1 cellular context compared by ENCODE assay signal in the genomic region with DNA sequence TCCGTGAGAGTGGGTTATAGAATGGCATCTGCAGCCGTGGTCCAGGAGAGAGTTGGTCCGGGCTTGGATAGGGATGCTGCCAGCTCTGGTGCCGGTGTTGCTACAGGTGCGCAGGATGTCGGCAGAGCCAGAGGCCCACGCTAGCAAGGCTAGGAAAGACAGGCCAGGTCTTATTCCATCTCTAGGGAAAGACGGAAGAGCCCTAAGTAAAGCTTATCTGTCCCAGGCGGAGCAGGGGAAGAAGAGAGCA.
A peak's percentile ranks its signal among the peaks of the same experiment; 100 is the strongest.
TF ChIP-seq lines count a peak whose summit lies in the region.

No MANE protein-coding gene starts in this region.

TF ChIP-seq in HepG2, 621 proteins besides CTCF, POLR2A, EP300 and RAD21 (continued from another document and continues in another):
- peak; percentile 11; the same call in 1 of the 2 replicates for TF ChIP-seq ZNF619 (CRISPR knock-in tag; IDR thresholded peaks at IDR 0.05)
- TF ChIP-seq PITX1 (CRISPR knock-in tag; IDR thresholded peaks at IDR 0.05) = peak; percentile 80
- TF ChIP-seq ZNF569 (CRISPR knock-in tag; IDR thresholded peaks at IDR 0.05; ENCODE audit: borderline replicate concordance) = peak; percentile 43; the same call in 1 of the 2 replicates
- TF ChIP-seq, protein P1, sequence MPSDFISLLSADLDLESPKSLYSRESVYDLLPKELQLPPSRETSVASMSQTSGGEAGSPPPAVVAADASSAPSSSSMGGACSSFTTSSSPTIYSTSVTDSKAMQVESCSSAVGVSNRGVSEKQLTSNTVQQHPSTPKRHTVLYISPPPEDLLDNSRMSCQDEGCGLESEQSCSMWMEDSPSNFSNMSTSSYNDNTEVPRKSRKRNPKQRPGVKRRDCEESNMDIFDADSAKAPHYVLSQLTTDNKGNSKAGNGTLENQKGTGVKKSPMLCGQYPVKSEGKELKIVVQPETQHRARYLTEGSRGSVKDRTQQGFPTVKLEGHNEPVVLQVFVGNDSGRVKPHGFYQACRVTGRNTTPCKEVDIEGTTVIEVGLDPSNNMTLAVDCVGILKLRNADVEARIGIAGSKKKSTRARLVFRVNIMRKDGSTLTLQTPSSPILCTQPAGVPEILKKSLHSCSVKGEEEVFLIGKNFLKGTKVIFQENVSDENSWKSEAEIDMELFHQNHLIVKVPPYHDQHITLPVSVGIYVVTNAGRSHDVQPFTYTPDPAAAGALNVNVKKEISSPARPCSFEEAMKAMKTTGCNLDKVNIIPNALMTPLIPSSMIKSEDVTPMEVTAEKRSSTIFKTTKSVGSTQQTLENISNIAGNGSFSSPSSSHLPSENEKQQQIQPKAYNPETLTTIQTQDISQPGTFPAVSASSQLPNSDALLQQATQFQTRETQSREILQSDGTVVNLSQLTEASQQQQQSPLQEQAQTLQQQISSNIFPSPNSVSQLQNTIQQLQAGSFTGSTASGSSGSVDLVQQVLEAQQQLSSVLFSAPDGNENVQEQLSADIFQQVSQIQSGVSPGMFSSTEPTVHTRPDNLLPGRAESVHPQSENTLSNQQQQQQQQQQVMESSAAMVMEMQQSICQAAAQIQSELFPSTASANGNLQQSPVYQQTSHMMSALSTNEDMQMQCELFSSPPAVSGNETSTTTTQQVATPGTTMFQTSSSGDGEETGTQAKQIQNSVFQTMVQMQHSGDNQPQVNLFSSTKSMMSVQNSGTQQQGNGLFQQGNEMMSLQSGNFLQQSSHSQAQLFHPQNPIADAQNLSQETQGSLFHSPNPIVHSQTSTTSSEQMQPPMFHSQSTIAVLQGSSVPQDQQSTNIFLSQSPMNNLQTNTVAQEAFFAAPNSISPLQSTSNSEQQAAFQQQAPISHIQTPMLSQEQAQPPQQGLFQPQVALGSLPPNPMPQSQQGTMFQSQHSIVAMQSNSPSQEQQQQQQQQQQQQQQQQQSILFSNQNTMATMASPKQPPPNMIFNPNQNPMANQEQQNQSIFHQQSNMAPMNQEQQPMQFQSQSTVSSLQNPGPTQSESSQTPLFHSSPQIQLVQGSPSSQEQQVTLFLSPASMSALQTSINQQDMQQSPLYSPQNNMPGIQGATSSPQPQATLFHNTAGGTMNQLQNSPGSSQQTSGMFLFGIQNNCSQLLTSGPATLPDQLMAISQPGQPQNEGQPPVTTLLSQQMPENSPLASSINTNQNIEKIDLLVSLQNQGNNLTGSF (CRISPR knock-in tag; IDR thresholded peaks at IDR 0.05) = peak; percentile 62; the same call in 1 of the 2 replicates
- 0 out of 2 replicates have a peak, but pooled peaks have one; percentile 84 for TF ChIP-seq ZFP36L2 (CRISPR knock-in tag; IDR thresholded peaks at IDR 0.05)
- TF ChIP-seq ZNF607 (CRISPR knock-in tag; IDR thresholded peaks at IDR 0.05; ENCODE audit: borderline replicate concordance) = no peak
- TF ChIP-seq, protein P2, sequence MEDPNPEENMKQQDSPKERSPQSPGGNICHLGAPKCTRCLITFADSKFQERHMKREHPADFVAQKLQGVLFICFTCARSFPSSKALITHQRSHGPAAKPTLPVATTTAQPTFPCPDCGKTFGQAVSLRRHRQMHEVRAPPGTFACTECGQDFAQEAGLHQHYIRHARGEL (CRISPR knock-in tag; IDR thresholded peaks at IDR 0.05) = peak; percentile 49; the same call in 1 of the 2 replicates
- TF ChIP-seq CREM (IDR thresholded peaks at IDR 0.05) = no peak
- TF ChIP-seq CREM (CRISPR knock-in tag; IDR thresholded peaks at IDR 0.05) = 0 out of 2 replicates have a peak, but pooled peaks have one; percentile 21
- TF ChIP-seq ZNF629 (CRISPR knock-in tag; conservative IDR thresholded peaks at IDR 0.05) = no peak
- TF ChIP-seq, protein P3, sequence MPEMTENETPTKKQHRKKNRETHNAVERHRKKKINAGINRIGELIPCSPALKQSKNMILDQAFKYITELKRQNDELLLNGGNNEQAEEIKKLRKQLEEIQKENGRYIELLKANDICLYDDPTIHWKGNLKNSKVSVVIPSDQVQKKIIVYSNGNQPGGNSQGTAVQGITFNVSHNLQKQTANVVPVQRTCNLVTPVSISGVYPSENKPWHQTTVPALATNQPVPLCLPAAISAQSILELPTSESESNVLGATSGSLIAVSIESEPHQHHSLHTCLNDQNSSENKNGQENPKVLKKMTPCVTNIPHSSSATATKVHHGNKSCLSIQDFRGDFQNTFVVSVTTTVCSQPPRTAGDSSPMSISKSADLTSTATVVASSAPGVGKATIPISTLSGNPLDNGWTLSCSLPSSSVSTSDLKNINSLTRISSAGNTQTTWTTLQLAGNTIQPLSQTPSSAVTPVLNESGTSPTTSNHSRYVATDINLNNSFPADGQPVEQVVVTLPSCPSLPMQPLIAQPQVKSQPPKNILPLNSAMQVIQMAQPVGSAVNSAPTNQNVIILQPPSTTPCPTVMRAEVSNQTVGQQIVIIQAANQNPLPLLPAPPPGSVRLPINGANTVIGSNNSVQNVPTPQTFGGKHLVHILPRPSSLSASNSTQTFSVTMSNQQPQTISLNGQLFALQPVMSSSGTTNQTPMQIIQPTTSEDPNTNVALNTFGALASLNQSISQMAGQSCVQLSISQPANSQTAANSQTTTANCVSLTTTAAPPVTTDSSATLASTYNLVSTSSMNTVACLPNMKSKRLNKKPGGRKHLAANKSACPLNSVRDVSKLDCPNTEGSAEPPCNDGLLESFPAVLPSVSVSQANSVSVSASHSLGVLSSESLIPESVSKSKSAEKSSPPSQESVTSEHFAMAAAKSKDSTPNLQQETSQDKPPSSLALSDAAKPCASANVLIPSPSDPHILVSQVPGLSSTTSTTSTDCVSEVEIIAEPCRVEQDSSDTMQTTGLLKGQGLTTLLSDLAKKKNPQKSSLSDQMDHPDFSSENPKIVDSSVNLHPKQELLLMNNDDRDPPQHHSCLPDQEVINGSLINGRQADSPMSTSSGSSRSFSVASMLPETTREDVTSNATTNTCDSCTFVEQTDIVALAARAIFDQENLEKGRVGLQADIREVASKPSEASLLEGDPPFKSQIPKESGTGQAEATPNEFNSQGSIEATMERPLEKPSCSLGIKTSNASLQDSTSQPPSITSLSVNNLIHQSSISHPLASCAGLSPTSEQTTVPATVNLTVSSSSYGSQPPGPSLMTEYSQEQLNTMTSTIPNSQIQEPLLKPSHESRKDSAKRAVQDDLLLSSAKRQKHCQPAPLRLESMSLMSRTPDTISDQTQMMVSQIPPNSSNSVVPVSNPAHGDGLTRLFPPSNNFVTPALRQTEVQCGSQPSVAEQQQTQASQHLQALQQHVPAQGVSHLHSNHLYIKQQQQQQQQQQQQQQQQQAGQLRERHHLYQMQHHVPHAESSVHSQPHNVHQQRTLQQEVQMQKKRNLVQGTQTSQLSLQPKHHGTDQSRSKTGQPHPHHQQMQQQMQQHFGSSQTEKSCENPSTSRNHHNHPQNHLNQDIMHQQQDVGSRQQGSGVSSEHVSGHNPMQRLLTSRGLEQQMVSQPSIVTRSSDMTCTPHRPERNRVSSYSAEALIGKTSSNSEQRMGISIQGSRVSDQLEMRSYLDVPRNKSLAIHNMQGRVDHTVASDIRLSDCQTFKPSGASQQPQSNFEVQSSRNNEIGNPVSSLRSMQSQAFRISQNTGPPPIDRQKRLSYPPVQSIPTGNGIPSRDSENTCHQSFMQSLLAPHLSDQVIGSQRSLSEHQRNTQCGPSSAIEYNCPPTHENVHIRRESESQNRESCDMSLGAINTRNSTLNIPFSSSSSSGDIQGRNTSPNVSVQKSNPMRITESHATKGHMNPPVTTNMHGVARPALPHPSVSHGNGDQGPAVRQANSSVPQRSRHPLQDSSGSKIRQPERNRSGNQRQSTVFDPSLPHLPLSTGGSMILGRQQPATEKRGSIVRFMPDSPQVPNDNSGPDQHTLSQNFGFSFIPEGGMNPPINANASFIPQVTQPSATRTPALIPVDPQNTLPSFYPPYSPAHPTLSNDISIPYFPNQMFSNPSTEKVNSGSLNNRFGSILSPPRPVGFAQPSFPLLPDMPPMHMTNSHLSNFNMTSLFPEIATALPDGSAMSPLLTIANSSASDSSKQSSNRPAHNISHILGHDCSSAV (CRISPR knock-in tag; IDR thresholded peaks at IDR 0.05; ENCODE audit: borderline replicate concordance) = peak; percentile 34; the same call in 1 of the 2 replicates
- TF ChIP-seq SRF (IDR thresholded peaks at IDR 0.05; ENCODE audit: low read depth, low read length) = no peak
- no peak for TF ChIP-seq HES4 (CRISPR knock-in tag; IDR thresholded peaks at IDR 0.05; ENCODE audit: borderline replicate concordance)
- 0 out of 2 replicates have a peak, but pooled peaks have one; percentile 13 for TF ChIP-seq ZNF720 (CRISPR knock-in tag; IDR thresholded peaks at IDR 0.05)
- TF ChIP-seq ZNF225 (CRISPR knock-in tag; IDR thresholded peaks at IDR 0.05) = peak; percentile 74
- TF ChIP-seq ZSCAN29 (CRISPR knock-in tag; conservative IDR thresholded peaks at IDR 0.05) = 0 out of 2 replicates have a peak, but pooled peaks have one; percentile 54
- TF ChIP-seq SNAI1 (CRISPR knock-in tag; IDR thresholded peaks at IDR 0.05; ENCODE audit: borderline replicate concordance) = 0 out of 2 replicates have a peak, but pooled peaks have one; percentile 50
- 0 out of 2 replicates have a peak, but pooled peaks have one; percentile 41 for TF ChIP-seq ZNF232 (CRISPR knock-in tag; IDR thresholded peaks at IDR 0.05; ENCODE audit: borderline replicate concordance)
- no peak for TF ChIP-seq POLR2AphosphoS5 (IDR thresholded peaks at IDR 0.05; ENCODE audit: low read depth, low read length)
- TF ChIP-seq, protein P4, sequence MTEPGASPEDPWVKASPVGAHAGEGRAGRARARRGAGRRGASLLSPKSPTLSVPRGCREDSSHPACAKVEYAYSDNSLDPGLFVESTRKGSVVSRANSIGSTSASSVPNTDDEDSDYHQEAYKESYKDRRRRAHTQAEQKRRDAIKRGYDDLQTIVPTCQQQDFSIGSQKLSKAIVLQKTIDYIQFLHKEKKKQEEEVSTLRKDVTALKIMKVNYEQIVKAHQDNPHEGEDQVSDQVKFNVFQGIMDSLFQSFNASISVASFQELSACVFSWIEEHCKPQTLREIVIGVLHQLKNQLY (CRISPR knock-in tag; IDR thresholded peaks at IDR 0.05) = no peak
- TF ChIP-seq SOX6 (IDR thresholded peaks at IDR 0.05) = no peak
- TF ChIP-seq SOX6 (CRISPR knock-in tag; IDR thresholded peaks at IDR 0.05) = no peak; the same call in 1 of the 2 replicates
- 0 out of 2 replicates have a peak, but pooled peaks have one; percentile 42 for TF ChIP-seq HIVEP1 (CRISPR knock-in tag; IDR thresholded peaks at IDR 0.05)
- TF ChIP-seq FIP1L1 (IDR thresholded peaks at IDR 0.05; ENCODE audit: borderline replicate concordance, insufficient read depth, low read depth, low read length) = 0 out of 2 replicates have a peak, but pooled peaks have one; percentile 75
- TF ChIP-seq ETV6 (CRISPR knock-in tag; conservative IDR thresholded peaks at IDR 0.05) = 0 out of 2 replicates have a peak, but pooled peaks have one; percentile 24
- 0 out of 2 replicates have a peak, but pooled peaks have one; percentile 1 for TF ChIP-seq SIX1 (CRISPR knock-in tag; IDR thresholded peaks at IDR 0.05; ENCODE audit: borderline replicate concordance)
- no peak for TF ChIP-seq IKZF1 (IDR thresholded peaks at IDR 0.05)
- TF ChIP-seq ZNF678 (CRISPR knock-in tag; IDR thresholded peaks at IDR 0.05) = no peak
- TF ChIP-seq SAFB2 (CRISPR knock-in tag; IDR thresholded peaks at IDR 0.05; ENCODE audit: borderline replicate concordance, low read depth) = no peak; the same call in none of the 2 replicates
- TF ChIP-seq, protein P5, sequence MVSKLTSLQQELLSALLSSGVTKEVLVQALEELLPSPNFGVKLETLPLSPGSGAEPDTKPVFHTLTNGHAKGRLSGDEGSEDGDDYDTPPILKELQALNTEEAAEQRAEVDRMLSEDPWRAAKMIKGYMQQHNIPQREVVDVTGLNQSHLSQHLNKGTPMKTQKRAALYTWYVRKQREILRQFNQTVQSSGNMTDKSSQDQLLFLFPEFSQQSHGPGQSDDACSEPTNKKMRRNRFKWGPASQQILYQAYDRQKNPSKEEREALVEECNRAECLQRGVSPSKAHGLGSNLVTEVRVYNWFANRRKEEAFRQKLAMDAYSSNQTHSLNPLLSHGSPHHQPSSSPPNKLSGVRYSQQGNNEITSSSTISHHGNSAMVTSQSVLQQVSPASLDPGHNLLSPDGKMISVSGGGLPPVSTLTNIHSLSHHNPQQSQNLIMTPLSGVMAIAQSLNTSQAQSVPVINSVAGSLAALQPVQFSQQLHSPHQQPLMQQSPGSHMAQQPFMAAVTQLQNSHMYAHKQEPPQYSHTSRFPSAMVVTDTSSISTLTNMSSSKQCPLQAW (CRISPR knock-in tag; IDR thresholded peaks at IDR 0.05) = no peak
- peak; percentile 19; the same call in 1 of the 2 replicates for TF ChIP-seq HOXA5 (CRISPR knock-in tag; IDR thresholded peaks at IDR 0.05)
- TF ChIP-seq, protein P6, sequence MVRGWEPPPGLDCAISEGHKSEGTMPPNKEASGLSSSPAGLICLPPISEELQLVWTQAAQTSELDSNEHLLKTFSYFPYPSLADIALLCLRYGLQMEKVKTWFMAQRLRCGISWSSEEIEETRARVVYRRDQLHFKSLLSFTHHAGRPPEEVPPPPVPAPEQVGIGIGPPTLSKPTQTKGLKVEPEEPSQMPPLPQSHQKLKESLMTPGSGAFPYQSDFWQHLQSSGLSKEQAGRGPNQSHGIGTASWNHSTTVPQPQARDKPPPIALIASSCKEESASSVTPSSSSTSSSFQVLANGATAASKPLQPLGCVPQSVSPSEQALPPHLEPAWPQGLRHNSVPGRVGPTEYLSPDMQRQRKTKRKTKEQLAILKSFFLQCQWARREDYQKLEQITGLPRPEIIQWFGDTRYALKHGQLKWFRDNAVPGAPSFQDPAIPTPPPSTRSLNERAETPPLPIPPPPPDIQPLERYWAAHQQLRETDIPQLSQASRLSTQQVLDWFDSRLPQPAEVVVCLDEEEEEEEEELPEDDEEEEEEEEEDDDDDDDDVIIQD (CRISPR knock-in tag; IDR thresholded peaks at IDR 0.05; ENCODE audit: low read depth) = no peak
- TF ChIP-seq ZNF598 (CRISPR knock-in tag; IDR thresholded peaks at IDR 0.05; ENCODE audit: borderline replicate concordance) = peak; percentile 85; the same call in 1 of the 2 replicates
- TF ChIP-seq JUN (CRISPR knock-in tag; IDR thresholded peaks at IDR 0.05) = peak; percentile 60; the same call in 1 of the 2 replicates
- no peak for TF ChIP-seq ZNF333 (CRISPR knock-in tag; IDR thresholded peaks at IDR 0.05; ENCODE audit: borderline replicate concordance)
- 0 out of 2 replicates have a peak, but pooled peaks have one; percentile 48 for TF ChIP-seq JUND (CRISPR knock-in tag; IDR thresholded peaks at IDR 0.05)
- TF ChIP-seq, protein P7, sequence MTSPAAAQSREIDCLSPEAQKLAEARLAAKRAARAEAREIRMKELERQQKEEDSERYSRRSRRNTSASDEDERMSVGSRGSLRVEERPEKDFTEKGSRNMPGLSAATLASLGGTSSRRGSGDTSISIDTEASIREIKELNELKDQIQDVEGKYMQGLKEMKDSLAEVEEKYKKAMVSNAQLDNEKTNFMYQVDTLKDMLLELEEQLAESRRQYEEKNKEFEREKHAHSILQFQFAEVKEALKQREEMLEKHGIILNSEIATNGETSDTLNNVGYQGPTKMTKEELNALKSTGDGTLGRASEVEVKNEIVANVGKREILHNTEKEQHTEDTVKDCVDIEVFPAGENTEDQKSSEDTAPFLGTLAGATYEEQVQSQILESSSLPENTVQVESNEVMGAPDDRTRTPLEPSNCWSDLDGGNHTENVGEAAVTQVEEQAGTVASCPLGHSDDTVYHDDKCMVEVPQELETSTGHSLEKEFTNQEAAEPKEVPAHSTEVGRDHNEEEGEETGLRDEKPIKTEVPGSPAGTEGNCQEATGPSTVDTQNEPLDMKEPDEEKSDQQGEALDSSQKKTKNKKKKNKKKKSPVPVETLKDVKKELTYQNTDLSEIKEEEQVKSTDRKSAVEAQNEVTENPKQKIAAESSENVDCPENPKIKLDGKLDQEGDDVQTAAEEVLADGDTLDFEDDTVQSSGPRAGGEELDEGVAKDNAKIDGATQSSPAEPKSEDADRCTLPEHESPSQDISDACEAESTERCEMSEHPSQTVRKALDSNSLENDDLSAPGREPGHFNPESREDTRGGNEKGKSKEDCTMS (CRISPR knock-in tag; conservative IDR thresholded peaks at IDR 0.05) = 0 out of 2 replicates have a peak, but pooled peaks have one; percentile 20
- TF ChIP-seq MATR3 (CRISPR knock-in tag; IDR thresholded peaks at IDR 0.05) = peak; percentile 24; the same call in 1 of the 2 replicates
- no peak for TF ChIP-seq RBFOX2 (IDR thresholded peaks at IDR 0.05; ENCODE audit: low read depth, low read length)
- TF ChIP-seq ADNP (CRISPR knock-in tag; IDR thresholded peaks at IDR 0.05) = no peak
- TF ChIP-seq TRIM24 (CRISPR knock-in tag; IDR thresholded peaks at IDR 0.05) = no peak
